Comparison of ENCODE assay signal across 17 cellular contexts in the genomic region with DNA sequence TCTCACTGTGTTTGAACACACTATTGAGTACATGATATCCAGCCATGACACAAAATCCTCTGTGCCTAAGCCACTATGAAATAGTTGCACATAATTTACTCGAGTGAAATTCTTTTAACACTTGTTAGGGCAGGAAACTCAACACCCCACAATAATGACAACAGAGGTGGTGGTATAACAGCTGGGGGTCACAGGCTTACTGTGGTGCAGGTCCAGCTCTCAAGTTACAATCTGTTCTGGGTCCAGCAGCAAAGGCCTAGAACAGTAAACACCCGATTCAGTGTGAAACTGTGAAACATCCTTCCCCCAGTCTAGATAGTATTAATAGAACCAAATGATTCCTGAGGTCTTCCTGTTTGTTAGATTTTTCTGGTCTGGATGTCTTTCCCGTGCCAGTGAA.
DNase-seq lines count a peak whose midpoint lies in the region; ATAC-seq and TF ChIP-seq lines count a peak whose summit lies in the region.
"Had no signal": no experiment of that assay in that cellular context is flagged by ENCODE, and none has a peak within 500 bp of the region (broad histone marks: within the 10 kb centered on the region; RNA-seq: fewer than 3 reads in every experiment).

No MANE protein-coding gene starts in this region.

- H3K9ac ChIP-seq in PC-3 (ENCODE audit: low read length) (no peak overlapping the region), mesendoderm (ENCODE audit: low read length) (no peak overlapping the region), parathyroid adenoma (no peak overlapping the region)

- no peak overlapping the region for H4K5ac ChIP-seq in mesendoderm (ENCODE audit: low read length)

- H2AFZ ChIP-seq in PC-3 (ENCODE audit: low read length) (0 out of 2 replicates have a peak overlapping the region, but pooled peaks have one; percentile 6), parathyroid adenoma (peak overlapping the region; percentile 48)

- no peak for DNase-seq in PC-3
- peak; percentile 66 to 83 for DNase-seq in SJCRH30
- DNase-seq in mesendoderm = peak; percentile 33
- DNase-seq in WTC11 (ENCODE audit: low spot score) = no peak
- DNase-seq in mucosa of gallbladder (ENCODE audit: low spot score) = no peak
- DNase-seq: BE2C; Caco-2; CD4-positive, alpha-beta memory T cell; DND-41; GDM1 had no signal

- H2BK5ac ChIP-seq in mesendoderm (ENCODE audit: low read length) = peak overlapping the region; percentile 22

- H3K79me2 ChIP-seq in PC-3 (ENCODE audit: low read length) (no peaks in the 10 kb centered on the region), mesendoderm (ENCODE audit: control insufficient read depth, insufficient read depth, low read length) (no peaks in the 10 kb centered on the region), parathyroid adenoma (no peaks in the 10 kb centered on the region)

- H3K36me3 ChIP-seq in PC-3 (ENCODE audit: low read depth, low read length) (no peaks in the 10 kb centered on the region), SJCRH30 (no peaks in the 10 kb centered on the region), mesendoderm (ENCODE audit: control insufficient read depth, insufficient read depth, low read length) (no peaks in the 10 kb centered on the region), parathyroid adenoma (ENCODE audit: control insufficient read depth, insufficient read depth, low read length) (no peaks in the 10 kb centered on the region)
- H3K36me3 ChIP-seq: BE2C had no signal

- 0 out of 2 replicates have a peak, but pooled peaks cover 4% of the 10 kb centered on the region for H3K36me3 Mint-ChIP-seq in WTC11

- no peaks in the 10 kb centered on the region for H3K27me3 Mint-ChIP-seq in WTC11 (ENCODE audit: low read depth)

- no TSS peak for BruUV-seq in PC-3 (replicated peaks; lab: Mats Ljungman, UMichigan)

- no peak overlapping the region for H3K18ac ChIP-seq in mesendoderm (ENCODE audit: low read length)

- H3K9me3 ChIP-seq in PC-3 (ENCODE audit: low read length) (no peaks in the 10 kb centered on the region), SJCRH30 (replicated peaks) (peaks cover 8% of the 10 kb centered on the region; the same call in 1 of the 2 replicates), parathyroid adenoma (ENCODE audit: control insufficient read depth, low read length) (no peaks in the 10 kb centered on the region)
- H3K9me3 ChIP-seq: A549, BE2C, Caco-2 had no signal

- H3K27ac ChIP-seq in PC-3 (ENCODE audit: low read length) (peak overlapping the region; percentile 78), SJCRH30 (peak overlapping the region; percentile 15; the same call in 1 of the 2 replicates), mesendoderm (ENCODE audit: low read depth, low read length) (no peak overlapping the region), parathyroid adenoma (no peak overlapping the region)
- H3K27ac ChIP-seq: A549, C4-2B had no signal

- H3K23ac ChIP-seq in mesendoderm (ENCODE audit: low read length) = no peak overlapping the region

- no peak overlapping the region for H2AK5ac ChIP-seq in mesendoderm (ENCODE audit: low read length)

- no peaks in the 10 kb centered on the region for H4K20me1 ChIP-seq in PC-3 (ENCODE audit: low read length)

- H3K4ac ChIP-seq in mesendoderm (ENCODE audit: low read depth, low read length) = no peak overlapping the region

- TF ChIP-seq CTCF in PC-3 (conservative IDR thresholded peaks at IDR 0.05; ENCODE audit: low read depth, low read length) = no peak
- no peak for TF ChIP-seq CTCF in parathyroid adenoma (IDR thresholded peaks at IDR 0.05)
- TF ChIP-seq CTCF in WTC11 (IDR thresholded peaks at IDR 0.05) = no peak

- H3K27ac Mint-ChIP-seq in WTC11 = no peak overlapping the region
- H3K27ac Mint-ChIP-seq: CD4-positive, alpha-beta memory T cell; IgD-negative memory B cell had no signal

- intact Hi-C loops in PC-3 (cut with micrococcal nuclease) = no loop called here

- no peak overlapping the region for H2BK120ac ChIP-seq in mesendoderm (ENCODE audit: low read depth, low read length)

- CTCF ChIA-PET in PC-3 (lab: Charles Lee) = no interaction called here
- CTCF ChIA-PET in WTC11 (lab: Charles Lee) = no interaction called here

- WGBS in mesendoderm (ENCODE audit: extremely low coverage, insufficient coverage, low lambda C conversion rate) = no CpG with 5 or more reads among the region's 3 CpGs

- peaks cover 18% of the 10 kb centered on the region for H3K9me3 Mint-ChIP-seq in WTC11

- no peaks in the 10 kb centered on the region for H3K79me1 ChIP-seq in mesendoderm (ENCODE audit: low read length)

- no peaks in the 10 kb centered on the region for H3F3A ChIP-seq in PC-3 (ENCODE audit: low read length, unreplicated experiment)

- POLR2A ChIA-PET in PC-3 (lab: Charles Lee; ENCODE audit: unreplicated experiment) = no interaction called here
- POLR2A ChIA-PET in WTC11 (lab: Charles Lee) = no interaction called here

- H3K9me2 ChIP-seq in PC-3 (replicated peaks; ENCODE audit: low read length) = no peaks in the 10 kb centered on the region

- H3K4me2 ChIP-seq in PC-3 (ENCODE audit: low read length) (no peak overlapping the region), mesendoderm (ENCODE audit: low read length) (no peak overlapping the region), parathyroid adenoma (ENCODE audit: low read length) (no peak overlapping the region)
- H3K4me2 ChIP-seq: A549 had no signal

- H3K4me3 ChIP-seq in PC-3 (ENCODE audit: low read length) = no peak overlapping the region
- H3K4me3 ChIP-seq in SJCRH30 = no peak overlapping the region
- no peak overlapping the region for H3K4me3 ChIP-seq in mesendoderm (ENCODE audit: low read length)
- H3K4me3 ChIP-seq in parathyroid adenoma (ENCODE audit: low read depth, low read length) = no peak overlapping the region
- H3K4me3 ChIP-seq: A549 had no signal

- H4K8ac ChIP-seq in mesendoderm (ENCODE audit: low read depth, low read length) = no peak overlapping the region

- H3K56ac ChIP-seq in mesendoderm (ENCODE audit: low read length) = no peak overlapping the region

- H3K4me3 Mint-ChIP-seq in WTC11 = no peak overlapping the region
- H3K4me3 Mint-ChIP-seq: CD4-positive, alpha-beta memory T cell; IgD-negative memory B cell had no signal

- ATAC-seq in PC-3 (no peak), HG03342 (IDR thresholded peaks at IDR 0.05; ENCODE audit: unreplicated experiment) (no peak), HG03442 (IDR thresholded peaks at IDR 0.05; ENCODE audit: unreplicated experiment) (no peak), WTC11 (no peak)
- ATAC-seq: A549, HCT116 had no signal

- H3K27me3 ChIP-seq in PC-3 (ENCODE audit: low read length) = no peaks in the 10 kb centered on the region
- H3K27me3 ChIP-seq in SJCRH30 = no peaks in the 10 kb centered on the region
- no peaks in the 10 kb centered on the region for H3K27me3 ChIP-seq in mesendoderm (ENCODE audit: insufficient read depth, low read length, poor library complexity)
- no peaks in the 10 kb centered on the region for H3K27me3 ChIP-seq in parathyroid adenoma (ENCODE audit: control insufficient read depth, insufficient read depth, low read length)
- H3K27me3 ChIP-seq: BE2C had no signal

- H3K4me1 ChIP-seq in PC-3 (ENCODE audit: insufficient read depth, low read length) (peaks cover 25% of the 10 kb centered on the region), SJCRH30 (peaks cover 27% of the 10 kb centered on the region), mesendoderm (ENCODE audit: control insufficient read depth, low read depth, low read length) (peaks cover 2% of the 10 kb centered on the region), parathyroid adenoma (peaks cover 9% of the 10 kb centered on the region)
- H3K4me1 ChIP-seq: Caco-2 had no signal

- peaks cover 8% of the 10 kb centered on the region for H3K4me1 Mint-ChIP-seq in WTC11
- H3K4me1 Mint-ChIP-seq: IgD-negative memory B cell had no signal

- no peak overlapping the region for H2BK15ac ChIP-seq in mesendoderm (replicated peaks; ENCODE audit: low read depth)

TF ChIP-seq in WTC11, 78 proteins besides CTCF, POLR2A, EP300 and RAD21 (continues in another document):
- TF ChIP-seq NFATC4 (CRISPR knock-in tag; IDR thresholded peaks at IDR 0.05) (no peak), CDX4 (CRISPR knock-in tag; IDR thresholded peaks at IDR 0.05; ENCODE audit: borderline replicate concordance) (no peak), RELA (CRISPR knock-in tag; IDR thresholded peaks at IDR 0.05; ENCODE audit: borderline replicate concordance) (no peak), ZNF232 (CRISPR knock-in tag; IDR thresholded peaks at IDR 0.05) (no peak), SMAD4 (CRISPR knock-in tag; IDR thresholded peaks at IDR 0.05) (no peak), ESRRA (CRISPR knock-in tag; IDR thresholded peaks at IDR 0.05; ENCODE audit: borderline replicate concordance) (no peak), ZNF423 (CRISPR knock-in tag; IDR thresholded peaks at IDR 0.05) (no peak)
- TF ChIP-seq, protein P1, sequence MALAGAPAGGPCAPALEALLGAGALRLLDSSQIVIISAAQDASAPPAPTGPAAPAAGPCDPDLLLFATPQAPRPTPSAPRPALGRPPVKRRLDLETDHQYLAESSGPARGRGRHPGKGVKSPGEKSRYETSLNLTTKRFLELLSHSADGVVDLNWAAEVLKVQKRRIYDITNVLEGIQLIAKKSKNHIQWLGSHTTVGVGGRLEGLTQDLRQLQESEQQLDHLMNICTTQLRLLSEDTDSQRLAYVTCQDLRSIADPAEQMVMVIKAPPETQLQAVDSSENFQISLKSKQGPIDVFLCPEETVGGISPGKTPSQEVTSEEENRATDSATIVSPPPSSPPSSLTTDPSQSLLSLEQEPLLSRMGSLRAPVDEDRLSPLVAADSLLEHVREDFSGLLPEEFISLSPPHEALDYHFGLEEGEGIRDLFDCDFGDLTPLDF (CRISPR knock-in tag; IDR thresholded peaks at IDR 0.05) = no peak
- TF ChIP-seq, protein P2, sequence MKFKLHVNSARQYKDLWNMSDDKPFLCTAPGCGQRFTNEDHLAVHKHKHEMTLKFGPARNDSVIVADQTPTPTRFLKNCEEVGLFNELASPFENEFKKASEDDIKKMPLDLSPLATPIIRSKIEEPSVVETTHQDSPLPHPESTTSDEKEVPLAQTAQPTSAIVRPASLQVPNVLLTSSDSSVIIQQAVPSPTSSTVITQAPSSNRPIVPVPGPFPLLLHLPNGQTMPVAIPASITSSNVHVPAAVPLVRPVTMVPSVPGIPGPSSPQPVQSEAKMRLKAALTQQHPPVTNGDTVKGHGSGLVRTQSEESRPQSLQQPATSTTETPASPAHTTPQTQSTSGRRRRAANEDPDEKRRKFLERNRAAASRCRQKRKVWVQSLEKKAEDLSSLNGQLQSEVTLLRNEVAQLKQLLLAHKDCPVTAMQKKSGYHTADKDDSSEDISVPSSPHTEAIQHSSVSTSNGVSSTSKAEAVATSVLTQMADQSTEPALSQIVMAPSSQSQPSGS (CRISPR knock-in tag; IDR thresholded peaks at IDR 0.05; ENCODE audit: borderline replicate concordance, low read depth) = no peak

Comparison
In these comparisons a context has a peak if more than half of its experiments do, and no peak if none do; other contexts are left out.
1. DNase-seq: peak in SJCRH30 (2 of 2) and mesendoderm (single experiment); none in PC-3 (single experiment), WTC11 (single experiment) and mucosa of gallbladder (single experiment).
2. H3K27ac ChIP-seq: peak in PC-3 (single experiment) and SJCRH30 (single experiment); none in mesendoderm (single experiment) and parathyroid adenoma (single experiment).